In the genomic region with DNA sequence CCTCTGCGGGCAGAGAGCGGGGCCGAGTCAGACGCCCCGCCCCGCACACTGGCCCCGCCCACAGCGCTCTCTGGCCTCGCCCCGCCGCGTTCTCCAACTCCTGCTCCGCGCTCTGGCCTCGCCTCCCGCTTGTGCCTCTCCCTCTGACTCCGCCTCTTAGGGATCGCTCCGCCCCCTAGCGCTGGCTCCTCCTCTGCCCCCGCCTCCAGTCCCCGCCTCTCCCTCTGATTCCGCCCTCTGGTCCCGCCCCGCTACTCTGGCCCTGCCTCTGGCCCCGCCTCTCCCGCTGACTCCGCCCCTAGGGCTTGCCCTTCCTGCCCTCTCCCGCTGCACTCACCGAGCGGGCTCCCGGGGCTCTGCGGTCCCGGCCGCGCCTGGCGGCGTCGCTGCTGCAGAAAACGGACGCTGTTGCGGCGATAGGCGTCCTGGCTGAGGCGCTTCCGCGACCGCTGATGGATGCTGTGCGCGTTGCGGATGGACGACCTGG, we compare ENCODE assay signal across 8 cellular contexts.
DNase-seq lines count a peak whose midpoint lies in the region; ATAC-seq, FAIRE-seq and TF ChIP-seq lines count a peak whose summit lies in the region.
"Not testable (repeated sequence)": the region's sequence is repeated elsewhere in the genome, so short reads cannot be mapped to it uniquely, and the experiment has no call there.

No MANE protein-coding gene starts in this region.

- H3K9me1 ChIP-seq in endothelial cell of umbilical vein (replicated peaks; ENCODE audit: control insufficient read depth, extremely low read depth, insufficient read depth, low read length): not testable (repeated sequence)

- H3K27me3 Mint-ChIP-seq in activated T-cell treated with anti-CD3 and anti-CD28 coated beads, Interleukin-2, amount 50 U/mL, for 4 hours (ENCODE audit: low read depth): not testable (repeated sequence)

- not testable (repeated sequence) for H3K4me3 Mint-ChIP-seq in activated T-cell treated with anti-CD3 and anti-CD28 coated beads, Interleukin-2, amount 50 U/mL, for 4 hours

- H3K9me3 ChIP-seq in RWPE2 (ENCODE audit: severe bottlenecking); endothelial cell of umbilical vein (replicated peaks; ENCODE audit: control insufficient read depth, insufficient read depth, low read length); mucosa of descending colon: not testable (repeated sequence)

- ATAC-seq in GM19395 (IDR thresholded peaks at IDR 0.05; ENCODE audit: unreplicated experiment) (peak; percentile 83), HG02973 (IDR thresholded peaks at IDR 0.05; ENCODE audit: unreplicated experiment) (peak; percentile 86), RWPE2 (ENCODE audit: low read depth) (peak; percentile 94), mucosa of descending colon (peak; percentile 98)
- ATAC-seq in activated T-cell treated with anti-CD3 and anti-CD28 coated beads, Interleukin-2, amount 50 U/mL, for 4 hours: peak; percentile 94 to 95

- FAIRE-seq in endothelial cell of umbilical vein (lab: Jason Lieb, UNC): peak; percentile 31

- H3K4me2 ChIP-seq in endothelial cell of umbilical vein (ENCODE audit: insufficient read depth, low read length): not testable (repeated sequence)

- H4K20me1 ChIP-seq in endothelial cell of umbilical vein (replicated peaks; ENCODE audit: control insufficient read depth, extremely low read depth, insufficient read depth, low read length): not testable (repeated sequence)

- not testable (repeated sequence) for TF ChIP-seq POLR2A in endothelial cell of umbilical vein (IDR thresholded peaks at IDR 0.05; ENCODE audit: low read depth, low read length)

- not testable (repeated sequence) for H2AFZ ChIP-seq in ACC112 (ENCODE audit: low read length, unreplicated experiment)
- peak overlapping the region; percentile 41 for H2AFZ ChIP-seq in endothelial cell of umbilical vein (ENCODE audit: low read depth, low read length)

- not testable (repeated sequence) for H3K36me3 ChIP-seq in ACC112 (ENCODE audit: insufficient read depth, low read length); RWPE2 (ENCODE audit: low read depth); endothelial cell of umbilical vein (ENCODE audit: control insufficient read depth in 2 of 2, extremely low read depth in 1 of 2, insufficient read depth in 2 of 2, low read length in 2 of 2); mucosa of descending colon (ENCODE audit: low read depth)

- not testable (repeated sequence) for H3K79me2 ChIP-seq in ACC112 (ENCODE audit: control insufficient read depth, insufficient read depth, low read length, unreplicated experiment); endothelial cell of umbilical vein (ENCODE audit: control insufficient read depth, insufficient read depth, low read length)

- POLR2A ChIA-PET in endothelial cell of umbilical vein (lab: Charles Lee): not testable (repeated sequence)

- dilution Hi-C loops in endothelial cell of umbilical vein (cut with MboI; ENCODE audit: extremely low pct_ligation_motif_present, low sequenced_read_pairs): not testable (repeated sequence)

- not testable (repeated sequence) for H3K4me1 ChIP-seq in ACC112 (ENCODE audit: control insufficient read depth, insufficient read depth, low read length, unreplicated experiment); RWPE2 (ENCODE audit: insufficient read depth, poor library complexity, severe bottlenecking); endothelial cell of umbilical vein (ENCODE audit: control insufficient read depth, extremely low read depth, insufficient read depth, low read length); mucosa of descending colon (ENCODE audit: low read depth)

- H3K4me3 ChIP-seq in ACC112 (ENCODE audit: low read depth, low read length): 0 out of 2 replicates have a peak overlapping the region, but pooled peaks have one; percentile 42
- H3K4me3 ChIP-seq in RWPE2 (ENCODE audit: severe bottlenecking): peak overlapping the region; percentile 15
- H3K4me3 ChIP-seq in endothelial cell of umbilical vein (replicated peaks in 1 of 3; ENCODE audit: insufficient read depth in 1 of 3, low read depth in 1 of 3, low read length in 3 of 3): peak overlapping the region in 1 of 3 experiments; percentile 32
- not testable (repeated sequence) for H3K4me3 ChIP-seq in mucosa of descending colon

- not testable (repeated sequence) for H3K9ac ChIP-seq in endothelial cell of umbilical vein (replicated peaks; ENCODE audit: extremely low read depth, insufficient read depth, low read length)

- H3K4me1 Mint-ChIP-seq in activated T-cell treated with anti-CD3 and anti-CD28 coated beads, Interleukin-2, amount 50 U/mL, for 4 hours (ENCODE audit: low read depth): not testable (repeated sequence)

- not testable (repeated sequence) for TF ChIP-seq CTCF in RWPE2 (IDR thresholded peaks at IDR 0.05; ENCODE audit: poor library complexity, severe bottlenecking); endothelial cell of umbilical vein (IDR thresholded peaks at IDR 0.05; ENCODE audit: extremely low read depth in 1 of 2, insufficient read depth in 1 of 2, low read depth in 1 of 2, low read length in 2 of 2); mucosa of descending colon (IDR thresholded peaks at IDR 0.05)

- intact Hi-C loops in endothelial cell of umbilical vein (cut with micrococcal nuclease); mucosa of descending colon (cut with DNase I, micrococcal nuclease): not testable (repeated sequence)

- H3K9me3 Mint-ChIP-seq in activated T-cell treated with anti-CD3 and anti-CD28 coated beads, Interleukin-2, amount 50 U/mL, for 4 hours: not testable (repeated sequence)

- not testable (repeated sequence) for H3K27me3 ChIP-seq in ACC112 (ENCODE audit: insufficient read depth, low read length); RWPE2 (ENCODE audit: insufficient read depth, poor library complexity, severe bottlenecking); endothelial cell of umbilical vein (ENCODE audit: control insufficient read depth in 2 of 2, insufficient read depth in 2 of 2, low read length in 2 of 2)

- not testable (repeated sequence) for H3K27ac ChIP-seq in ACC112 (ENCODE audit: low read depth, low read length); RWPE2 (ENCODE audit: poor library complexity, severe bottlenecking); endothelial cell of umbilical vein (ENCODE audit: insufficient read depth, low read depth, low read length)

- DNase-seq in RWPE2 (ENCODE audit: low spot score): peak; percentile 94
- peak; percentile 95 for DNase-seq in activated T-cell treated with anti-CD3 and anti-CD28 coated beads, Interleukin-2, amount 50 U/mL, for 4 hours
- not testable (repeated sequence) for DNase-seq in endothelial cell of umbilical vein (ENCODE audit: low read depth, low spot score)
- DNase-seq in mucosa of descending colon: peak; percentile 98 to 99 (median 98)
- DNase-seq in stimulated activated CD4-positive, alpha-beta T cell treated with anti-CD3 and anti-CD28 coated beads, Interleukin-4, amount 100 ng/mL, for 1 hour: peak; percentile 92

- not testable (repeated sequence) for H3K36me3 Mint-ChIP-seq in activated T-cell treated with anti-CD3 and anti-CD28 coated beads, Interleukin-2, amount 50 U/mL, for 4 hours (ENCODE audit: insufficient read depth)

- CTCF ChIA-PET in endothelial cell of umbilical vein (lab: Charles Lee): not testable (repeated sequence)

- not testable (repeated sequence) for BruUV-seq in endothelial cell of umbilical vein (replicated peaks; lab: Mats Ljungman, UMichigan)
